Comparison of ENCODE assay signal across 1 cellular context in the genomic region with DNA sequence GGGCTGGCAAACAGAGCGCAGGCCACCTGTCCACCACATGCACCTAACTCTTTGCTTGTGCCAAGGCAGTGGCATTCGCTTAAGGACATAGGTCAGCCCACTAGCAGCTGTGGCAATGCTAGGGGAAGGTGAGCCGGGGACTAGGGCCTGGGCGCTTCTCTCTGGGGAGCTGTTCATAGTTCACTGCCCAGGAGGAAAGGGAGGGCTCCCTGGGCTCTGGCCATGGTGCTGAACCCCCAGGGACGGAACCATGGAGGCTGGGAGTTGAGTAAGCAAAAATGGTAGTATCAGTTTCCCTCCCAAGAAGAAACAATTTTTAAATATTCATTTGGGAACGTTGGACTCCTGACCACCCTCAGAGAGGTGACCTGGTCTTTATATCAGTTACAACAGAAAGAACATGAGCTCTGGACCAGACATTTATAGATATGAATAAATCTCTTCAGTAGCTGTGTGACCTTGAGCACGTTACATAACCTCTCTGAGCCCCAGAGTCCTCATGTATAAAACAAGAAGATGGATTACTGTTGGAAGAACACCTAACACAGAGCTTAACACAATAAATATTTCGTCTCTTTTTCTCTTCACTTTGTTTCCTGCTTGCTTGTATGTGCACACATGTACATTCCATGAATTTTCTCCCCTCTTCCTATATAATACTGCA.
TF ChIP-seq lines count a peak whose summit lies in the region.

No MANE protein-coding gene starts in this region.

TF ChIP-seq in H1, 55 proteins besides CTCF, POLR2A, EP300 and RAD21:
- TF ChIP-seq FOSL1 (IDR thresholded peaks at IDR 0.05; ENCODE audit: insufficient read depth, low read depth, low read length) (no peak), SIN3A (conservative IDR thresholded peaks at IDR 0.05 in 1 of 2, IDR thresholded peaks at IDR 0.05 in 1 of 2; ENCODE audit: low read depth in 1 of 2, low read length in 2 of 2) (0 out of 4 replicates have a peak, but pooled peaks of 1 of the 2 experiments have one; percentile 32), KDM5A (IDR thresholded peaks at IDR 0.05; ENCODE audit: low read length) (no peak), KDM1A (IDR thresholded peaks at IDR 0.05; ENCODE audit: borderline replicate concordance, low read length) (0 out of 2 replicates have a peak, but pooled peaks have one; percentile 20)
